Comparison of ENCODE assay signal across 18 cellular contexts in the genomic region with DNA sequence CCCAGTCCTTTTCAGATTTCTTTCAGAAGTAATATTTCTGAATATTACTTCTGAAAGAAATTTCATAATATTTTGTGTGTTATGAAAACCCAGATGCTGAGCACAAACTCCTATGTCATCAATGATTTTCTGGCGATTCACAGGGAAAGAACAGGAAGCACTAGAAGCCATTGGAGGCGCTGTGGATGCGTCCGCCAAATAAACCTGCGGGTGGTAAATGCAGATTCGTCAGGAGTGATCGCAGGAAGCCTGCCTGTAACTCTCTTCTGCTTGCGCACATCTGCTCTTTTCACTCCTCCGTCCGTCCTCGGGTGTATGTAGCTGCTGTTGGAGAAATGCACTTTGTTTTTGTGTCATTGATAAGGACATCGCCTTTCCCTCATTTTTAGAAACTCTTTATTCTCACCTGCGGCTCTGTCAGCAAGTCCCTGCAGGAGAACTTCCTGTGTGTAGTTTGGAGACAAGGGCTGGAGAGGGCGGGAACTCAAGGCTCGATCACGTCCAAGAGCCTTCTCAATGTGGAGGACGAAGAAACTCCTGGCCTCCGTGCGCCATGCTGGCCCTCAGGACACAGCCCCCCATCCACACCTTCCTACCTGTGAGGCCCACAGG.
DNase-seq lines count a peak whose midpoint lies in the region; ATAC-seq, FAIRE-seq and TF ChIP-seq lines count a peak whose summit lies in the region.
"Had no signal": no experiment of that assay in that cellular context is flagged by ENCODE, and none has a peak within 500 bp of the region (broad histone marks: within the 10 kb centered on the region; RNA-seq: fewer than 3 reads in every experiment).

No MANE protein-coding gene starts in this region.

- intact Hi-C loops in HepG2 (cut with micrococcal nuclease; ENCODE audit: unreplicated experiment): no loop called here
- intact Hi-C loops in right lobe of liver (cut with DNase I): no loop called here

- no peak overlapping the region for H3K9ac ChIP-seq in HepG2 (ENCODE audit: insufficient read depth, low read depth, low read length)
- no peak overlapping the region for H3K9ac ChIP-seq in iPS-15b (ENCODE audit: low read depth, low read length)
- H3K9ac ChIP-seq: BLaER1 treated with 17β-estradiol and CSF1 and Interleukin-3, amounts not matched to agents 10 nM and 100 nM had no signal

- H3K27me3 ChIP-seq in HepG2 (ENCODE audit: control insufficient read depth in 1 of 2, insufficient read depth in 2 of 2, low read length in 2 of 2): no peaks in the 10 kb centered on the region
- H3K27me3 ChIP-seq in right lobe of liver: no peaks in the 10 kb centered on the region
- H3K27me3 ChIP-seq in iPS-15b (ENCODE audit: control insufficient read depth, insufficient read depth, low read length): peaks cover 4% of the 10 kb centered on the region
- H3K27me3 ChIP-seq: BLaER1 treated with 17β-estradiol and CSF1 and Interleukin-3, amounts not matched to agents 10 nM and 100 nM had no signal

- H3K27me3 Mint-ChIP-seq in WTC11 (ENCODE audit: low read depth): no peaks in the 10 kb centered on the region
- H3K27me3 Mint-ChIP-seq in activated T-cell treated with anti-CD3 and anti-CD28 coated beads, Interleukin-2, amount 50 U/mL, for 72 hours (ENCODE audit: low read depth): peaks cover 16% of the 10 kb centered on the region
- H3K27me3 Mint-ChIP-seq: IgD-negative memory B cell had no signal

- POLR2A ChIA-PET in HepG2 (lab: Yijun Ruan, JAX) (no interaction called here), WTC11 (lab: Charles Lee) (no interaction called here)

- H3K9me3 Mint-ChIP-seq in WTC11: no peaks in the 10 kb centered on the region
- no peaks in the 10 kb centered on the region for H3K9me3 Mint-ChIP-seq in activated T-cell treated with anti-CD3 and anti-CD28 coated beads, Interleukin-2, amount 50 U/mL, for 72 hours
- H3K9me3 Mint-ChIP-seq: IgD-negative memory B cell had no signal

- 35% methylated on average over 19 of the region's 19 CpGs for WGBS in HepG2 (ENCODE audit: low lambda C conversion rate)
- WGBS in right lobe of liver (ENCODE audit: insufficient coverage, low coverage, low lambda C conversion rate, missing lambda C conversion rate): 66% methylated on average over 14 of the region's 19 CpGs

- H3K27ac ChIP-seq in HepG2 (ENCODE audit: extremely low read length, insufficient read depth, low read length) (no peak overlapping the region), right lobe of liver (no peak overlapping the region)
- H3K27ac ChIP-seq: BLaER1 treated with 17β-estradiol and CSF1 and Interleukin-3, amounts not matched to agents 10 nM and 100 nM; PC-9 had no signal

- no peaks in the 10 kb centered on the region for H4K20me1 ChIP-seq in HepG2 (ENCODE audit: insufficient read depth, low read length)
- H4K20me1 ChIP-seq: BLaER1 treated with 17β-estradiol and CSF1 and Interleukin-3, amounts not matched to agents 10 nM and 100 nM had no signal

- no peak for TF ChIP-seq CTCF in HepG2 (CRISPR knock-in tag; IDR thresholded peaks at IDR 0.05)
- no peak for TF ChIP-seq CTCF in right lobe of liver (IDR thresholded peaks at IDR 0.05)
- no peak; the same call in 1 of the 2 replicates for TF ChIP-seq CTCF in WTC11 (IDR thresholded peaks at IDR 0.05)

- TF ChIP-seq POLR2A in HepG2 (IDR thresholded peaks at IDR 0.05; ENCODE audit: insufficient read depth in 1 of 2, low read depth in 2 of 2, low read length in 2 of 2) (no peak), right lobe of liver (IDR thresholded peaks at IDR 0.05) (no peak)

- TF ChIP-seq RAD21 in HepG2 (CRISPR knock-in tag; IDR thresholded peaks at IDR 0.05): no peak

- no peaks in the 10 kb centered on the region for H3K79me2 ChIP-seq in HepG2 (ENCODE audit: insufficient read depth, low read length)

- CTCF ChIA-PET in HepG2 (lab: Yijun Ruan, JAX; ENCODE audit: low intra/inter-chr PET ratio, low total read pairs) (no interaction called here), WTC11 (lab: Charles Lee) (no interaction called here)

- H3K4me1 ChIP-seq in HepG2 (ENCODE audit: insufficient read depth, low read length): no peaks in the 10 kb centered on the region
- H3K4me1 ChIP-seq in right lobe of liver: no peaks in the 10 kb centered on the region
- H3K4me1 ChIP-seq in iPS-15b (ENCODE audit: control insufficient read depth, insufficient read depth, low read length): no peaks in the 10 kb centered on the region

- ATAC-seq in HepG2 (no peak), right lobe of liver (no peak), WTC11 (peak; percentile 90)
- ATAC-seq in activated T-cell treated with anti-CD3 and anti-CD28 coated beads, Interleukin-2, amount 50 U/mL, for 72 hours (replicated peaks in 1 of 2): no peak

- TF ChIP-seq EP300 in HepG2 (IDR thresholded peaks at IDR 0.05; ENCODE audit: low read depth in 2 of 2, low read length in 2 of 2) (no peak), HepG2 (CRISPR knock-in tag; IDR thresholded peaks at IDR 0.05; ENCODE audit: borderline replicate concordance) (no peak)

- H3K36me3 ChIP-seq in HepG2 (replicated peaks in 1 of 2; ENCODE audit: control insufficient read depth in 1 of 2, insufficient read depth in 2 of 2, low read length in 2 of 2) (no peaks in the 10 kb centered on the region), right lobe of liver (no peaks in the 10 kb centered on the region), iPS-15b (ENCODE audit: control insufficient read depth, insufficient read depth, low read length) (no peaks in the 10 kb centered on the region)
- H3K36me3 ChIP-seq: BLaER1 treated with 17β-estradiol and CSF1 and Interleukin-3, amounts not matched to agents 10 nM and 100 nM had no signal

- H3K36me3 Mint-ChIP-seq in WTC11: no peaks in the 10 kb centered on the region
- no peaks in the 10 kb centered on the region for H3K36me3 Mint-ChIP-seq in activated T-cell treated with anti-CD3 and anti-CD28 coated beads, Interleukin-2, amount 50 U/mL, for 72 hours (ENCODE audit: insufficient read depth in 2 of 2)

- H3K9me3 ChIP-seq in HepG2 (ENCODE audit: low read length): no peaks in the 10 kb centered on the region
- H3K9me3 ChIP-seq in right lobe of liver: no peaks in the 10 kb centered on the region
- H3K9me3 ChIP-seq in iPS-15b (ENCODE audit: control insufficient read depth, insufficient read depth, low read length): no peaks in the 10 kb centered on the region
- H3K9me3 ChIP-seq: BLaER1 treated with 17β-estradiol and CSF1 and Interleukin-3, amounts not matched to agents 10 nM and 100 nM had no signal

- no peak for DNase-seq in HepG2 (ENCODE audit: low spot score)
- DNase-seq in right lobe of liver: no peak
- DNase-seq in WTC11 (ENCODE audit: low spot score): peak; percentile 64
- DNase-seq in urothelium cell line (ENCODE audit: low spot score): no peak
- DNase-seq in activated T-cell treated with anti-CD3 and anti-CD28 coated beads, Interleukin-2, amount 50 U/mL, for 72 hours: no peak
- no peak for DNase-seq in NCI-H524 treated with DMSO at 0.1 percent for 48 hours (lab: John Stamatoyannopoulos, UW)
- no peak for DNase-seq in HCEC 1CT
- DNase-seq: HFFc6, MV-4-11, NCI-H1417, NCI-H1930, NCI-H446, NCI-H748 treated with DMSO at 0.1 percent for 48 hours, PC-9 had no signal

- H3K4me3 Mint-ChIP-seq in WTC11: peak overlapping the region; percentile 13; the same call in 1 of the 2 replicates
- no peak overlapping the region for H3K4me3 Mint-ChIP-seq in activated T-cell treated with anti-CD3 and anti-CD28 coated beads, Interleukin-2, amount 50 U/mL, for 72 hours
- H3K4me3 Mint-ChIP-seq: HFFc6, IgD-negative memory B cell had no signal

- H2AFZ ChIP-seq in HepG2 (ENCODE audit: low read length): no peak overlapping the region
- H2AFZ ChIP-seq: PC-9 had no signal

- no TSS peak for BruUV-seq in HepG2 (replicated peaks; lab: Mats Ljungman, UMichigan)

- H3K4me3 ChIP-seq in HepG2 (replicated peaks in 1 of 3; ENCODE audit: insufficient read depth in 1 of 3, low read depth in 2 of 3, low read length in 3 of 3) (no peak overlapping the region), right lobe of liver (no peak overlapping the region), iPS-15b (ENCODE audit: low read depth, low read length) (peak overlapping the region; percentile 26)
- H3K4me3 ChIP-seq: BLaER1 treated with 17β-estradiol and CSF1 and Interleukin-3, amounts not matched to agents 10 nM and 100 nM; PC-9 had no signal

- FAIRE-seq in HepG2 (lab: Jason Lieb, UNC) (no peak), urothelium cell line (lab: Jason Lieb, UNC) (peak; percentile 65)
- FAIRE-seq: A204.1 had no signal

- H3K27ac Mint-ChIP-seq in WTC11: no peak overlapping the region
- no peak overlapping the region for H3K27ac Mint-ChIP-seq in activated T-cell treated with anti-CD3 and anti-CD28 coated beads, Interleukin-2, amount 50 U/mL, for 72 hours
- H3K27ac Mint-ChIP-seq: HFFc6, IgD-negative memory B cell had no signal

- in situ Hi-C loops in HepG2 (cut with HindIII; ENCODE audit: extremely low pct_ligation_motif_present, low pct_unique_long_range_greater_than_20kb): no loop called here

- peaks cover 24% of the 10 kb centered on the region for H3K4me1 Mint-ChIP-seq in WTC11
- no peaks in the 10 kb centered on the region for H3K4me1 Mint-ChIP-seq in activated T-cell treated with anti-CD3 and anti-CD28 coated beads, Interleukin-2, amount 50 U/mL, for 72 hours (ENCODE audit: low read depth)
- H3K4me1 Mint-ChIP-seq: IgD-negative memory B cell had no signal

- H3K4me2 ChIP-seq in HepG2 (ENCODE audit: low read depth, low read length): no peak overlapping the region
- H3K4me2 ChIP-seq: BLaER1 treated with 17β-estradiol and CSF1 and Interleukin-3, amounts not matched to agents 10 nM and 100 nM; PC-9 had no signal

TF ChIP-seq in HepG2, 621 proteins besides CTCF, POLR2A, EP300 and RAD21:
- peak; percentile 93 for TF ChIP-seq ZFAT (CRISPR knock-in tag; conservative IDR thresholded peaks at IDR 0.05)
- no peak for TF ChIP-seq CREB1 (IDR thresholded peaks at IDR 0.05)
- TF ChIP-seq CREB1 (CRISPR knock-in tag; IDR thresholded peaks at IDR 0.05): no peak
TF ChIP-seq in HepG2: peak in this region for 1.

TF ChIP-seq in WTC11, 78 proteins besides CTCF, POLR2A, EP300 and RAD21 (continues in another document):
- TF ChIP-seq RORB (CRISPR knock-in tag; IDR thresholded peaks at IDR 0.05) (no peak), TEAD1 (CRISPR knock-in tag; IDR thresholded peaks at IDR 0.05) (0 out of 2 replicates have a peak, but pooled peaks have one; percentile 24), SMAD3 (CRISPR knock-in tag; IDR thresholded peaks at IDR 0.05; ENCODE audit: borderline replicate concordance) (no peak), ATF3 (CRISPR knock-in tag; conservative IDR thresholded peaks at IDR 0.05) (no peak)

Comparison
In these comparisons a context has a peak if more than half of its experiments do, and no peak if none do; other contexts are left out.
1. Of the 50 proteins assayed by ChIP-seq in both HepG2 and WTC11: peak only in HepG2: none; only in WTC11: MAX and ZNF512; in both: none; in neither: 48.